Comparison of ENCODE assay signal across 24 cellular contexts in the genomic region with DNA sequence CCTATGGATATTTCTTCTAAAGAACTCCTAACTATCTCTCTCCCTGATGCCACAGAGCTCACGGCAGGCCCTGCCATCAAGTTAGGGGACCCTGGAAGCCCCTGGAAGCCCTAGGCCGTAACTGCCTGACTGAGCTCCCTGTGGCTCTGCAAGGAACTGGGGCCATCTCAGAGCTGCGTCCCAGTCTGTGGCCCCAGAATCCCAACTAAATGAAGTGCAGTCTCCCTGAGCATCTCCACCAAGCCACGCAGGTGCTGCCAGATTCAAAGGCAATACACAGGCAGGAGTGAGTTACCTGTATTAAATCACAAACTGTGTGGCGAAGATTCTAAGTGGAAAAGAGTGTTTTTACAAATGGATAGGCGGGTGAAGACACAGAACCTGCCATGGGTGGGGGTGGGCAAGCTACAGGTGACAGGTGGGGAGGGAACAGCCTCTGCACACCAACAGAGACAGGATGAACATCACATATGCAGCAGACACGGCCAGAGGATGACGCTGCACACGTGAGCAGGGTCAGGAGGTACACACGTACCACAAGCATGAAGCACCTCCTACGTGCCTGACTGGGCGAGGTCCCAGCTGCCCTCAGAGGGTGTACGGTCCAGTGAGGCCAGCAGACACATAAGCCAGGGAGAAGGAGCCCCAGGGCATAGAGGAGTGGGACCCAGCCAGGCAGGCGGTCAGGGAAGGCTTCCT.
DNase-seq lines count a peak whose midpoint lies in the region; ATAC-seq, FAIRE-seq and TF ChIP-seq lines count a peak whose summit lies in the region.
"Had no signal": no experiment of that assay in that cellular context is flagged by ENCODE, and none has a peak within 500 bp of the region (broad histone marks: within the 10 kb centered on the region; RNA-seq: fewer than 3 reads in every experiment).

No MANE protein-coding gene starts in this region.

- no peaks in the 10 kb centered on the region for H3K36me3 ChIP-seq in CD4-positive, CD25-positive, alpha-beta regulatory T cell (ENCODE audit: control insufficient read depth, insufficient read depth, low read length)
- H3K36me3 ChIP-seq in CD4-positive, alpha-beta memory T cell (ENCODE audit: insufficient read depth, low read length) = no peaks in the 10 kb centered on the region
- no peaks in the 10 kb centered on the region for H3K36me3 ChIP-seq in neuronal stem cell (replicated peaks in 1 of 2; ENCODE audit: control insufficient read depth in 2 of 2, insufficient read depth in 2 of 2, low read length in 2 of 2)
- no peaks in the 10 kb centered on the region for H3K36me3 ChIP-seq in pancreas
- H3K36me3 ChIP-seq: cardiac muscle cell, prostate gland, thoracic aorta had no signal

- H3K27ac Mint-ChIP-seq in CD4-positive, CD25-positive, alpha-beta regulatory T cell = peak overlapping the region in 2 of 3 donors; percentile 67 to 69
- H3K27ac Mint-ChIP-seq in CD4-positive, alpha-beta memory T cell = peak overlapping the region in 4 of 7 donors; percentile 42 to 61 (median 50)
- H3K27ac Mint-ChIP-seq in effector memory CD8-positive, alpha-beta T cell = peak overlapping the region; percentile 64 to 81
- no peak overlapping the region for H3K27ac Mint-ChIP-seq in chondrocyte (ENCODE audit: unreplicated experiment)
- H3K27ac Mint-ChIP-seq: activated CD4-positive, alpha-beta T cell treated with anti-CD3 and anti-CD28 coated beads, Interleukin-2, amount 10 ng/mL, durations not matched to agents 24 days and 14 days; stimulated activated memory B cell treated with anti-CD40 and anti-IgM and Interleukin-4, amounts not matched to agents 10 μg/mL and 1 μg/mL and 100 μg/mL, for 72 hours had no signal

- H3K4me2 ChIP-seq in neuronal stem cell (ENCODE audit: insufficient read depth, low read length, poor library complexity, severe bottlenecking) = no peak overlapping the region

- no peak overlapping the region for H3K9ac ChIP-seq in neuronal stem cell (ENCODE audit: low read depth, low read length, poor library complexity)

- H3K4me3 Mint-ChIP-seq in CD4-positive, CD25-positive, alpha-beta regulatory T cell = no peak overlapping the region
- no peak overlapping the region for H3K4me3 Mint-ChIP-seq in CD4-positive, alpha-beta memory T cell
- H3K4me3 Mint-ChIP-seq in effector memory CD8-positive, alpha-beta T cell = no peak overlapping the region
- no peak overlapping the region for H3K4me3 Mint-ChIP-seq in chondrocyte (ENCODE audit: unreplicated experiment)
- H3K4me3 Mint-ChIP-seq: activated CD4-positive, alpha-beta T cell treated with anti-CD3 and anti-CD28 coated beads, Interleukin-2, amount 10 ng/mL, durations not matched to agents 24 days and 14 days; stimulated activated memory B cell treated with anti-CD40 and anti-IgM and Interleukin-4, amounts not matched to agents 10 μg/mL and 1 μg/mL and 100 μg/mL, for 72 hours had no signal

- WGBS in neuronal stem cell (ENCODE audit: extremely low coverage in 2 of 2, insufficient read length in 2 of 2, insufficient replicate concordance in 1 of 2), 2 donors = no CpG with 5 or more reads among the region's 14 CpGs
- 83 to 90% methylated on average over 14 of the region's 14 CpGs for WGBS in pancreas, 2 donors

- POLR2A ChIA-PET in CD4-positive, alpha-beta memory T cell (lab: Charles Lee; ENCODE audit: partially characterized antibody) = no interaction called here

- H3K4me1 ChIP-seq in CD4-positive, CD25-positive, alpha-beta regulatory T cell (ENCODE audit: control insufficient read depth, insufficient read depth, low read length, poor library complexity, severe bottlenecking) = no peaks in the 10 kb centered on the region
- H3K4me1 ChIP-seq in CD4-positive, alpha-beta memory T cell (ENCODE audit: insufficient read depth, low read length) = no peaks in the 10 kb centered on the region
- H3K4me1 ChIP-seq in neuronal stem cell (ENCODE audit: control insufficient read depth in 2 of 2, insufficient read depth in 1 of 2, low read depth in 1 of 2, low read length in 2 of 2) (peaks cover 2 to 17% of the 10 kb centered on the region in 2 donors), pancreas (peaks cover 0 to 11% (median 0%) of the 10 kb centered on the region in 3 donors)
- H3K4me1 ChIP-seq: prostate gland had no signal

- H3K9me3 ChIP-seq in CD4-positive, CD25-positive, alpha-beta regulatory T cell (ENCODE audit: control insufficient read depth in 2 of 2, low read length in 2 of 2) = no peaks in the 10 kb centered on the region
- H3K9me3 ChIP-seq in CD4-positive, alpha-beta memory T cell (ENCODE audit: control insufficient read depth in 1 of 2, low read length in 2 of 2) = no peaks in the 10 kb centered on the region
- no peaks in the 10 kb centered on the region for H3K9me3 ChIP-seq in neuronal stem cell (replicated peaks in 1 of 2; ENCODE audit: control insufficient read depth in 2 of 2, insufficient read depth in 1 of 2, low read depth in 1 of 2, low read length in 2 of 2)
- no peaks in the 10 kb centered on the region for H3K9me3 ChIP-seq in pancreas
- H3K9me3 ChIP-seq: heart left ventricle, prostate gland, thoracic aorta had no signal

- peak overlapping the region; percentile 68 for H3K18ac ChIP-seq in neuronal stem cell (ENCODE audit: low read length)

- intact Hi-C loops in CD4-positive, alpha-beta memory T cell (cut with micrococcal nuclease) = no loop called here
- intact Hi-C loops in pancreas (cut with DNase I) = no loop called here

- H2BK5ac ChIP-seq in neuronal stem cell (ENCODE audit: low read length) = no peak overlapping the region

- peak overlapping the region; percentile 24 for H4K8ac ChIP-seq in neuronal stem cell (ENCODE audit: low read depth, low read length)

- H3K23ac ChIP-seq in neuronal stem cell (ENCODE audit: low read depth, low read length, poor library complexity) = peak overlapping the region; percentile 1

- H3K27ac ChIP-seq in CD4-positive, CD25-positive, alpha-beta regulatory T cell (ENCODE audit: insufficient read depth, low read length, poor library complexity, severe bottlenecking) = no peak overlapping the region
- H3K27ac ChIP-seq in CD4-positive, alpha-beta memory T cell (ENCODE audit: low read depth, low read length) = no peak overlapping the region
- H3K27ac ChIP-seq in neuronal stem cell (replicated peaks; ENCODE audit: low read length) = no peak overlapping the region
- no peak overlapping the region for H3K27ac ChIP-seq in pancreas
- H3K27ac ChIP-seq: cardiac muscle cell, HL-60, prostate gland, skin epidermis, thoracic aorta had no signal

- H2AK5ac ChIP-seq in neuronal stem cell (ENCODE audit: low read depth, low read length) = no peak overlapping the region

- no peak for ATAC-seq in CD4-positive, CD25-positive, alpha-beta regulatory T cell (ENCODE audit: low read depth in 2 of 2)
- ATAC-seq in effector memory CD8-positive, alpha-beta T cell (replicated peaks) = no peak
- no peak for ATAC-seq in pancreas
- ATAC-seq: stimulated activated memory B cell treated with anti-CD40 and anti-IgM and Interleukin-4, amounts not matched to agents 10 μg/mL and 1 μg/mL and 100 μg/mL, for 72 hours had no signal

- H3K27me3 ChIP-seq in CD4-positive, CD25-positive, alpha-beta regulatory T cell (ENCODE audit: control insufficient read depth, insufficient read depth, low read length) = no peaks in the 10 kb centered on the region
- no peaks in the 10 kb centered on the region for H3K27me3 ChIP-seq in CD4-positive, alpha-beta memory T cell (ENCODE audit: insufficient read depth, low read length)
- H3K27me3 ChIP-seq in neuronal stem cell (ENCODE audit: control insufficient read depth in 3 of 3, insufficient read depth in 3 of 3, low read depth in 1 of 3, low read length in 3 of 3) = no peaks in the 10 kb centered on the region
- H3K27me3 ChIP-seq in pancreas = no peaks in the 10 kb centered on the region
- H3K27me3 ChIP-seq: cardiac muscle cell, dorsolateral prefrontal cortex, heart left ventricle had no signal

- H3K9me3 Mint-ChIP-seq in CD4-positive, CD25-positive, alpha-beta regulatory T cell = no peaks in the 10 kb centered on the region
- peaks cover 0 to 4% (median 0%) of the 10 kb centered on the region in 8 donors for H3K9me3 Mint-ChIP-seq in CD4-positive, alpha-beta memory T cell
- no peaks in the 10 kb centered on the region for H3K9me3 Mint-ChIP-seq in effector memory CD8-positive, alpha-beta T cell
- no peaks in the 10 kb centered on the region for H3K9me3 Mint-ChIP-seq in chondrocyte (ENCODE audit: low read depth)
- H3K9me3 Mint-ChIP-seq: activated CD4-positive, alpha-beta T cell treated with anti-CD3 and anti-CD28 coated beads, Interleukin-2, amount 10 ng/mL, durations not matched to agents 24 days and 14 days; stimulated activated memory B cell treated with anti-CD40 and anti-IgM and Interleukin-4, amounts not matched to agents 10 μg/mL and 1 μg/mL and 100 μg/mL, for 72 hours had no signal

- DNase-seq in CD4-positive, CD25-positive, alpha-beta regulatory T cell = no peak
- no peak for DNase-seq in CD4-positive, alpha-beta memory T cell
- DNase-seq in effector memory CD8-positive, alpha-beta T cell = no peak
- DNase-seq in neuronal stem cell (ENCODE audit: low spot score) (no peak), retina (no peak), pancreas (no peak), chondrocyte (ENCODE audit: low spot score) (no peak)
- DNase-seq: activated CD4-positive, alpha-beta T cell treated with anti-CD3 and anti-CD28 coated beads, Interleukin-2, amount 10 ng/mL, durations not matched to agents 24 days and 14 days; DMS53; GDM1; NCI-H2081; NCI-H524; NK-92 treated with Interleukin-12 subunit alpha and Interleukin-12 subunit beta, amount 100 ng/mL, for 24 hours; SIG-M5; stimulated activated CD4-positive, alpha-beta T cell treated with anti-CD3 and anti-CD28 coated beads, Interleukin-2, amount 100 ng/mL, for 24 hours had no signal

- no peak overlapping the region for H3K4me3 ChIP-seq in CD4-positive, CD25-positive, alpha-beta regulatory T cell (ENCODE audit: low read depth, low read length)
- H3K4me3 ChIP-seq in CD4-positive, alpha-beta memory T cell (ENCODE audit: low read length in 2 of 2) = no peak overlapping the region
- H3K4me3 ChIP-seq in neuronal stem cell (ENCODE audit: low read length in 2 of 2) (no peak overlapping the region), pancreas (no peak overlapping the region)
- H3K4me3 ChIP-seq: cardiac muscle cell, dorsolateral prefrontal cortex, prostate gland, skin epidermis, thoracic aorta had no signal

- no peaks in the 10 kb centered on the region for H3K27me3 Mint-ChIP-seq in CD4-positive, CD25-positive, alpha-beta regulatory T cell
- no peaks in the 10 kb centered on the region for H3K27me3 Mint-ChIP-seq in CD4-positive, alpha-beta memory T cell
- no peaks in the 10 kb centered on the region for H3K27me3 Mint-ChIP-seq in effector memory CD8-positive, alpha-beta T cell
- no peaks in the 10 kb centered on the region for H3K27me3 Mint-ChIP-seq in chondrocyte (ENCODE audit: low read depth)
- H3K27me3 Mint-ChIP-seq: activated CD4-positive, alpha-beta T cell treated with anti-CD3 and anti-CD28 coated beads, Interleukin-2, amount 10 ng/mL, durations not matched to agents 24 days and 14 days; stimulated activated memory B cell treated with anti-CD40 and anti-IgM and Interleukin-4, amounts not matched to agents 10 μg/mL and 1 μg/mL and 100 μg/mL, for 72 hours had no signal

- H2AFZ ChIP-seq in neuronal stem cell (ENCODE audit: low read length) = no peak overlapping the region

- no peaks in the 10 kb centered on the region for H3K79me1 ChIP-seq in neuronal stem cell (ENCODE audit: low read depth, low read length)

- CTCF ChIA-PET in CD4-positive, alpha-beta memory T cell (lab: Charles Lee; ENCODE audit: partially characterized antibody) = no interaction called here

- no peak for FAIRE-seq in pancreas (lab: Jason Lieb, UNC)
- FAIRE-seq: TTC549 had no signal

- H2BK120ac ChIP-seq in neuronal stem cell (ENCODE audit: low read depth, low read length) = no peak overlapping the region

- H3K14ac ChIP-seq in neuronal stem cell (ENCODE audit: low read length) = no peak overlapping the region

- H3K4me1 Mint-ChIP-seq in CD4-positive, CD25-positive, alpha-beta regulatory T cell = peaks cover 0 to 7% (median 3%) of the 10 kb centered on the region in 4 donors
- peaks cover 4 to 11% (median 6%) of the 10 kb centered on the region in 4 donors for H3K4me1 Mint-ChIP-seq in CD4-positive, alpha-beta memory T cell
- peaks cover 5 to 11% of the 10 kb centered on the region in 2 donors for H3K4me1 Mint-ChIP-seq in effector memory CD8-positive, alpha-beta T cell (ENCODE audit: low read depth in 2 of 2)
- H3K4me1 Mint-ChIP-seq in chondrocyte (ENCODE audit: low read depth) = peaks cover 7% of the 10 kb centered on the region
- H3K4me1 Mint-ChIP-seq: activated CD4-positive, alpha-beta T cell treated with anti-CD3 and anti-CD28 coated beads, Interleukin-2, amount 10 ng/mL, durations not matched to agents 24 days and 14 days; stimulated activated memory B cell treated with anti-CD40 and anti-IgM and Interleukin-4, amounts not matched to agents 10 μg/mL and 1 μg/mL and 100 μg/mL, for 72 hours had no signal

- peaks cover 21% of the 10 kb centered on the region for H3K36me3 Mint-ChIP-seq in CD4-positive, CD25-positive, alpha-beta regulatory T cell
- peaks cover 7 to 19% of the 10 kb centered on the region in 2 donors for H3K36me3 Mint-ChIP-seq in CD4-positive, alpha-beta memory T cell
- peaks cover 17% of the 10 kb centered on the region for H3K36me3 Mint-ChIP-seq in effector memory CD8-positive, alpha-beta T cell (ENCODE audit: insufficient read depth)
- H3K36me3 Mint-ChIP-seq in chondrocyte (ENCODE audit: low read depth) = peaks cover 4% of the 10 kb centered on the region

- H3K4ac ChIP-seq in neuronal stem cell (ENCODE audit: low read length) = no peak overlapping the region

- H2BK15ac ChIP-seq in neuronal stem cell (ENCODE audit: low read length) = no peak overlapping the region

- no peak for TF ChIP-seq CTCF in pancreas (IDR thresholded peaks at IDR 0.05)
- TF ChIP-seq CTCF in chondrocyte (IDR thresholded peaks at IDR 0.05) = no peak

- H4K91ac ChIP-seq in neuronal stem cell (ENCODE audit: low read depth, low read length, poor library complexity) = no peak overlapping the region

- H2BK12ac ChIP-seq in neuronal stem cell (ENCODE audit: low read length) = no peak overlapping the region
